8 cellular contexts compared by ENCODE assay signal in genomic region chr21:41360072-41360821, GRCh38. TPM values are rescaled to one million over a fixed set of nuclear protein-coding genes. Genes with fewer than 3 reads are reported as not detected.
DNase-seq lines count a peak whose midpoint lies in the region; TF ChIP-seq lines count a peak whose summit lies in the region.

No MANE protein-coding gene starts in this region.

- no peak overlapping the region for H3K4me2 ChIP-seq in fibroblast of lung (ENCODE audit: extremely low read depth, insufficient read depth, low read length)

- H3K9me3 ChIP-seq in fibroblast of lung (ENCODE audit: control insufficient read depth, insufficient read depth, low read depth, low read length) = no peaks in the 10 kb centered on the region

- no peaks in the 10 kb centered on the region for H3K27me3 ChIP-seq in fibroblast of lung (ENCODE audit: control insufficient read depth, insufficient read depth, low read length)

- no peaks in the 10 kb centered on the region for H3K36me3 ChIP-seq in fibroblast of lung (ENCODE audit: control insufficient read depth, insufficient read depth, low read length)

- peaks cover 5% of the 10 kb centered on the region for H3K4me1 ChIP-seq in fibroblast of lung (ENCODE audit: control insufficient read depth, extremely low read depth, insufficient read depth, low read length)

- TF ChIP-seq CTCF in fibroblast of lung (conservative IDR thresholded peaks at IDR 0.05 in 1 of 2, IDR thresholded peaks at IDR 0.05 in 1 of 2; ENCODE audit: low read depth in 1 of 2, low read length in 2 of 2) (no peak), progenitor cell of endocrine pancreas (IDR thresholded peaks at IDR 0.05; ENCODE audit: unreplicated experiment) (peak; percentile 14)

- no peak overlapping the region for H3K27ac ChIP-seq in fibroblast of lung (ENCODE audit: insufficient read depth, low read length)

- H3K9me3 Mint-ChIP-seq in progenitor cell of endocrine pancreas (ENCODE audit: low read depth) = no peaks in the 10 kb centered on the region

- H3K4me3 ChIP-seq in fibroblast of lung (replicated peaks in 1 of 4; ENCODE audit: control extremely low read depth in 1 of 4, insufficient read depth in 1 of 4, low read depth in 3 of 4, low read length in 4 of 4) = no peak overlapping the region

- H3K36me3 Mint-ChIP-seq in progenitor cell of endocrine pancreas (ENCODE audit: insufficient read depth) = no peaks in the 10 kb centered on the region

- H3K4me1 Mint-ChIP-seq in progenitor cell of endocrine pancreas (ENCODE audit: low read depth) = no peaks in the 10 kb centered on the region

- no peak overlapping the region for H3K9ac ChIP-seq in fibroblast of lung (ENCODE audit: insufficient read depth, low read length)

- DNase-seq in DMS79 treated with DMSO at 0.1 percent for 48 hours (lab: John Stamatoyannopoulos, UW) (peak; percentile 48), NCI-H526 treated with DMSO at 0.1 percent for 48 hours (lab: John Stamatoyannopoulos, UW) (peak; percentile 66), fibroblast of lung (ENCODE audit: low read depth in 2 of 2) (peak; percentile 49 to 51), progenitor cell of endocrine pancreas (ENCODE audit: low spot score, unreplicated experiment) (no peak), GDM1 (lab: John Stamatoyannopoulos, UW) (no peak), midbrain (lab: John Stamatoyannopoulos, UW) (no peak), OCI-M2 (lab: John Stamatoyannopoulos, UW; ENCODE audit: unreplicated experiment) (no peak), HUDEP-2 (lab: John Stamatoyannopoulos, UW; ENCODE audit: unreplicated experiment in 76 of 76) (no peak)

- H4K20me1 ChIP-seq in fibroblast of lung (ENCODE audit: control insufficient read depth, extremely low read depth, insufficient read depth, low read length) = no peaks in the 10 kb centered on the region

- no peak overlapping the region for H3K27ac Mint-ChIP-seq in progenitor cell of endocrine pancreas

- no peaks in the 10 kb centered on the region for H3K79me2 ChIP-seq in fibroblast of lung (ENCODE audit: control insufficient read depth, insufficient read depth, low read length)

- peaks cover 8% of the 10 kb centered on the region for H3K27me3 Mint-ChIP-seq in progenitor cell of endocrine pancreas

- no peak overlapping the region for H2AFZ ChIP-seq in fibroblast of lung (ENCODE audit: low read length)

- no peak overlapping the region for H3K4me3 Mint-ChIP-seq in progenitor cell of endocrine pancreas (ENCODE audit: low read depth)

RNA-seq across cellular contexts. Expression of gene MX2, which starts 1.6 kb away (rescaled TPM):
- total RNA-seq in fibroblast of lung = 3.6 and 5.4 TPM in 2 replicates
- polyA plus RNA-seq in fibroblast of lung = 0.45 and 2.0 TPM in 2 replicates
- polyA plus RNA-seq in fibroblast of lung (2012) = 0.47 and 1.6 TPM in 2 replicates
- 0.44 and 4.3 TPM in 2 replicates for polyA minus RNA-seq in fibroblast of lung (ENCODE audit: low replicate concordance)
- 0.69 and 0.86 TPM in 2 replicates for total RNA-seq in progenitor cell of endocrine pancreas

RNA-seq across cellular contexts. Expression of gene FAM3B, which starts 43.6 kb away (rescaled TPM):
- total RNA-seq in fibroblast of lung (not detected in 2 replicates), progenitor cell of endocrine pancreas (8.2 and 10.1 TPM in 2 replicates)
- not detected in 2 replicates for polyA plus RNA-seq in fibroblast of lung
- not detected in 2 replicates for polyA plus RNA-seq in fibroblast of lung (2012)
- polyA minus RNA-seq in fibroblast of lung (ENCODE audit: low replicate concordance) = not detected in 2 replicates

Comparison
In these comparisons a context has a peak if more than half of its experiments do, and no peak if none do; other contexts are left out.
1. DNase-seq: peak in DMS79 treated with DMSO at 0.1 percent for 48 hours (single experiment), NCI-H526 treated with DMSO at 0.1 percent for 48 hours (single experiment) and fibroblast of lung (2 of 2); none in progenitor cell of endocrine pancreas (single experiment), GDM1 (single experiment), midbrain (single experiment), OCI-M2 (single experiment) and HUDEP-2 (0 of 76).